12 cellular contexts compared by ENCODE assay signal in genomic region chr19:55253264-55253663, GRCh38. TPM values are rescaled to one million over a fixed set of nuclear protein-coding genes. Genes with fewer than 3 reads are reported as not detected.
DNase-seq lines count a peak whose midpoint lies in the region; ATAC-seq, FAIRE-seq and TF ChIP-seq lines count a peak whose summit lies in the region.
"Had no signal": no experiment of that assay in that cellular context is flagged by ENCODE, and none has a peak within 500 bp of the region (broad histone marks: within the 10 kb centered on the region; RNA-seq: fewer than 3 reads in every experiment).

No MANE protein-coding gene starts in this region.

- H4K20me1 ChIP-seq in Karpas-422 (ENCODE audit: insufficient read depth, low read depth, low read length) (peaks cover 59% of the 10 kb centered on the region), GM12878 (ENCODE audit: control insufficient read depth, insufficient read depth) (peaks cover 11% of the 10 kb centered on the region)

- H3K9me3 ChIP-seq in Karpas-422 (ENCODE audit: low read length) (no peaks in the 10 kb centered on the region), GM12878 (replicated peaks; ENCODE audit: control insufficient read depth, insufficient read depth, low read length) (no peaks in the 10 kb centered on the region), spleen (no peaks in the 10 kb centered on the region), right lobe of liver (no peaks in the 10 kb centered on the region)
- H3K9me3 ChIP-seq: gastroesophageal sphincter, psoas muscle had no signal

- POLR2A ChIA-PET in GM12878 (lab: Charles Lee), result interaction anchor here (1.0 to 5.7 kb wide), 6 partner anchors 25 to 377 kb away, joined by 4 to 86 read pairs (median 17); partner anchors contain the start of genes HSPBP1, KMT5C, TMEM238 and UBE2S

- CTCF ChIA-PET in GM12878 (lab: Yijun Ruan, JAX), result interaction anchor here (1.3 to 4.4 kb wide), 3 partner anchors 27 to 49 kb away, joined by 5 to 25 read pairs (median 5); partner anchors contain the start of gene HSPBP1

- ATAC-seq in GM12878 (no peak), left lobe of liver (no peak), right lobe of liver (no peak)
- ATAC-seq: gastroesophageal sphincter, PC-3, psoas muscle had no signal

- RAD21 ChIA-PET in GM12878 (lab: Charles Lee; ENCODE audit: unreplicated experiment), result interaction anchor here (1.0 to 6.0 kb wide), 7 partner anchors 23 to 251 kb away, joined by 3 to 46 read pairs (median 10); partner anchors contain the start of genes KMT5C and TMEM238

- TF ChIP-seq POLR2A in GM12878 (IDR thresholded peaks at IDR 0.05; ENCODE audit: low read depth, low read length), result no peak
- no peak for TF ChIP-seq POLR2A in spleen (IDR thresholded peaks at IDR 0.05)
- no peak for TF ChIP-seq POLR2A in right lobe of liver (IDR thresholded peaks at IDR 0.05)

- peaks cover 10% of the 10 kb centered on the region for H3K36me3 ChIP-seq in GM06990 (ENCODE audit: control insufficient read depth, insufficient read depth, low read length)
- peaks cover 27% of the 10 kb centered on the region for H3K36me3 ChIP-seq in Karpas-422 (ENCODE audit: insufficient read depth, low read length)
- H3K36me3 ChIP-seq in GM12878 (ENCODE audit: control insufficient read depth in 2 of 2, insufficient read depth in 2 of 2, low read length in 1 of 2), result peaks cover 7 to 12% of the 10 kb centered on the region in 2 experiments; a peak in 3 of 4 replicates
- peaks cover 0 to 22% (median 0%) of the 10 kb centered on the region in 6 donors for H3K36me3 ChIP-seq in spleen
- no peaks in the 10 kb centered on the region for H3K36me3 ChIP-seq in right lobe of liver

- intact Hi-C loops in GM12878 (cut with micrococcal nuclease; ENCODE audit: unreplicated experiment) (loop anchor here (10.0 kb wide), 1 partner anchor 132 kb away; the partner anchor contains the start of genes RPL28 and TMEM238), spleen (cut with DNase I; ENCODE audit: low total_unique reads) (loop anchor here (10.0 kb wide), 1 partner anchor 68 kb away; the partner anchor contains the start of gene SYT5), right lobe of liver (cut with DNase I) (loop anchor here in 1 of 2 donors (10.0 kb wide), 1 partner anchor 58 kb away; no protein-coding TSS in a partner anchor)

- H3K4me3 ChIP-seq in GM06990 (replicated peaks; ENCODE audit: low read depth, low read length), result peak overlapping the region; percentile 86
- peak overlapping the region; percentile 84 for H3K4me3 ChIP-seq in Karpas-422 (ENCODE audit: low read length)
- peak overlapping the region; percentile 100 for H3K4me3 ChIP-seq in GM12878
- peak overlapping the region in 7 of 8 donors; percentile 43 to 96 (median 91) for H3K4me3 ChIP-seq in spleen
- no peak overlapping the region for H3K4me3 ChIP-seq in right lobe of liver
- H3K4me3 ChIP-seq: lung, psoas muscle had no signal

- TF ChIP-seq RAD21 in GM12878 (IDR thresholded peaks at IDR 0.05; ENCODE audit: insufficient read depth, low read depth, low read length), result no peak

- H2AFZ ChIP-seq in Karpas-422 (ENCODE audit: low read length) (no peak overlapping the region), GM12878 (ENCODE audit: control insufficient read depth, low read depth, low read length) (no peak overlapping the region)

- H3K9ac ChIP-seq in Karpas-422 (ENCODE audit: low read length) (peak overlapping the region; percentile 96), GM12878 (ENCODE audit: control insufficient read depth, insufficient read depth, low read length) (peak overlapping the region; percentile 93)

- no TSS peak for BruUV-seq in GM12878 (replicated peaks; lab: Mats Ljungman, UMichigan)

- H3K27ac ChIP-seq in Karpas-422 (ENCODE audit: low read length) (peak overlapping the region; percentile 98), GM12878 (ENCODE audit: control insufficient read depth, insufficient read depth) (peak overlapping the region; percentile 91), spleen (peak overlapping the region; percentile 84 to 98 (median 96)), right lobe of liver (no peak overlapping the region)
- H3K27ac ChIP-seq: gastroesophageal sphincter, psoas muscle had no signal

- H3K9me2 ChIP-seq in Karpas-422 (replicated peaks; ENCODE audit: insufficient read depth, low read length), result no peaks in the 10 kb centered on the region

- SMC1A ChIA-PET in GM12878 (lab: Charles Lee; ENCODE audit: uncharacterized antibody, unreplicated experiment), result interaction anchor here (1.0 to 5.3 kb wide), 3 partner anchors 10 to 131 kb away, joined by 3 to 68 read pairs (median 3); partner anchors contain the start of genes HSPBP1 and TMEM238

- H3K4me2 ChIP-seq in Karpas-422 (ENCODE audit: low read depth, low read length, poor library complexity, severe bottlenecking) (peak overlapping the region; percentile 96), GM12878 (ENCODE audit: control insufficient read depth, insufficient read depth) (peak overlapping the region; percentile 96)

- H3K27me3 ChIP-seq in GM06990 (replicated peaks; ENCODE audit: control insufficient read depth, insufficient read depth, low read length), result no peaks in the 10 kb centered on the region
- no peaks in the 10 kb centered on the region for H3K27me3 ChIP-seq in Karpas-422 (ENCODE audit: low read length)
- no peaks in the 10 kb centered on the region for H3K27me3 ChIP-seq in GM12878 (replicated peaks in 1 of 2; ENCODE audit: control insufficient read depth in 2 of 2, insufficient read depth in 2 of 2, low read length in 1 of 2)
- H3K27me3 ChIP-seq in spleen (replicated peaks in 1 of 7), result no peaks in the 10 kb centered on the region
- H3K27me3 ChIP-seq in right lobe of liver, result no peaks in the 10 kb centered on the region
- H3K27me3 ChIP-seq: gastroesophageal sphincter had no signal

- FAIRE-seq in GM12878 (lab: Jason Lieb, UNC), result no peak

- peaks cover 99% of the 10 kb centered on the region for H3K79me2 ChIP-seq in Karpas-422 (ENCODE audit: low read length)
- H3K79me2 ChIP-seq in GM12878 (ENCODE audit: control insufficient read depth, insufficient read depth, low read length), result peaks cover 96% of the 10 kb centered on the region

- DNase-seq in GM06990 (ENCODE audit: extremely low read depth, insufficient read length) (no peak), Karpas-422 (no peak), GM12878 (ENCODE audit: low read depth, low spot score) (no peak), spleen (peak; percentile 75), left lobe of liver (ENCODE audit: low spot score) (no peak), NCI-H2171 treated with DMSO at 0.1 percent for 48 hours (lab: John Stamatoyannopoulos, UW) (no peak), right lobe of liver (no peak)
- DNase-seq: NCI-H187 treated with DMSO at 0.1 percent for 48 hours, PC-3 had no signal

- peaks cover 60% of the 10 kb centered on the region for H3K4me1 ChIP-seq in Karpas-422 (ENCODE audit: low read length)
- peaks cover 29% of the 10 kb centered on the region for H3K4me1 ChIP-seq in GM12878 (ENCODE audit: control insufficient read depth, insufficient read depth, low read length)
- H3K4me1 ChIP-seq in spleen, result peaks cover 68 to 99% (median 96%) of the 10 kb centered on the region in 6 donors
- peaks cover 0 to 23% (median 10%) of the 10 kb centered on the region in 4 donors for H3K4me1 ChIP-seq in right lobe of liver

- WGBS in GM12878 (ENCODE audit: insufficient coverage, insufficient replicate concordance, low lambda C conversion rate, missing lambda C conversion rate), result 8% methylated on average over 10 of the region's 10 CpGs
- WGBS in spleen, 5 donors, result 39 to 52% (median 42%) methylated on average over 10 of the region's 10 CpGs
- WGBS in right lobe of liver (ENCODE audit: insufficient coverage, low coverage, low lambda C conversion rate, missing lambda C conversion rate), result 66% methylated on average over 6 of the region's 10 CpGs

- TF ChIP-seq CTCF in GM06990 (IDR thresholded peaks at IDR 0.05; ENCODE audit: insufficient read depth, low read length, poor library complexity, severe bottlenecking), result no peak
- no peak for TF ChIP-seq CTCF in GM12878 (IDR thresholded peaks at IDR 0.05 in 2 of 3, conservative IDR thresholded peaks at IDR 0.05 in 1 of 3; ENCODE audit: control insufficient read depth in 2 of 3, extremely low read depth in 1 of 3, insufficient read depth in 1 of 3, low read depth in 3 of 3, low read length in 3 of 3)
- no peak for TF ChIP-seq CTCF in spleen (IDR thresholded peaks at IDR 0.05 in 8 of 11, conservative IDR thresholded peaks at IDR 0.05 in 3 of 11)
- TF ChIP-seq CTCF in right lobe of liver (IDR thresholded peaks at IDR 0.05), result no peak

- TF ChIP-seq EP300 in GM12878 (IDR thresholded peaks at IDR 0.05; ENCODE audit: borderline replicate concordance in 1 of 2, control insufficient read depth in 1 of 2, low read depth in 2 of 2, low read length in 2 of 2), result no peak

- in situ Hi-C loops in GM12878 (cut with MboI), result no loop called here

RNA-seq across cellular contexts. Expression of gene PPP6R1, which starts 5.6 kb away (rescaled TPM):
- total RNA-seq in Karpas-422 (2014; rRNA removed; shearing (Covaris generic); ENCODE audit: low replicate concordance), result 134 and 231 TPM in 2 replicates
- total RNA-seq in GM12878 (2013; cell fraction: nucleolus; rRNA removed), result 99.3 and 130 TPM in 2 replicates
- total RNA-seq in GM12878 (2014; rRNA removed) (73.8 and 83.4 TPM in 2 replicates), GM12878 (2014; rRNA removed; fragmentation: Illumina TruSeq; extraction: Trizol) (47.4 and 50.0 TPM in 2 replicates), GM12878 (2021) (160 and 173 TPM in 2 replicates), spleen (100 to 1,000 TPM; 113 to 150 (median 133) TPM), left lobe of liver (30.3 TPM), right lobe of liver (10 to 100 TPM; 26.4 to 39.6 (median 30.2) TPM)
- polyA plus RNA-seq in GM12878 (2011; ENCODE audit: low read depth), result 35.7 TPM
- polyA plus RNA-seq in GM12878 (2011; rRNA removed) (37.2 and 73.6 TPM in 2 replicates), GM12878 (2014; fragmentation: Illumina TruSeq; extraction: Trizol) (16.9 and 43.7 TPM in 2 replicates), GM12878 (2014; fragmentation: Nextera tagmentation; extraction: Ambion mirVana) (1 to 10 TPM in 1 of 2 experiments, under 1 TPM in 1; 0.80 to 2.5 TPM), GM12878 (2014; rRNA removed) (108 and 126 TPM in 2 replicates), GM12878 (2016; fragmentation: Nextera tagmentation; extraction: Ambion mirVana) (10 to 100 TPM; 60.8 to 66.7 TPM), spleen (10 to 100 TPM; 49.2 to 90.5 (median 65.1) TPM)
- polyA plus RNA-seq in GM12878 (2011; cell fraction: cytosol; rRNA removed), result 92.0 and 109 TPM in 2 replicates
- polyA plus RNA-seq in GM12878 (2011; cell fraction: nucleus; rRNA removed), result 124 and 172 TPM in 2 replicates
- polyA plus RNA-seq in GM12878 (2012), result 71.5 and 76.1 TPM in 2 replicates
- 109 and 168 TPM in 2 replicates for polyA minus RNA-seq in GM12878 (2011; rRNA and poly(A)+ RNA removed)
- polyA minus RNA-seq in GM12878 (2011; cell fraction: cytosol; rRNA and poly(A)+ RNA removed), result 62.1 and 83.7 TPM in 2 replicates
- 48.7 and 69.7 TPM in 2 replicates for polyA minus RNA-seq in GM12878 (2011; cell fraction: nucleus; rRNA and poly(A)+ RNA removed)

RNA-seq across cellular contexts. Expression of gene TMEM86B, which starts 24.7 kb away (rescaled TPM):
- 7.8 and 9.5 TPM in 2 replicates for total RNA-seq in Karpas-422 (2014; rRNA removed; shearing (Covaris generic); ENCODE audit: low replicate concordance)
- total RNA-seq in GM12878 (2013; cell fraction: nucleolus; rRNA removed), result 14.6 and 18.3 TPM in 2 replicates
- 3.4 and 3.8 TPM in 2 replicates for total RNA-seq in GM12878 (2014; rRNA removed)
- total RNA-seq in GM12878 (2014; rRNA removed; fragmentation: Illumina TruSeq; extraction: Trizol), result 1.1 and 1.6 TPM in 2 replicates
- 6.6 and 8.3 TPM in 2 replicates for total RNA-seq in GM12878 (2021)
- polyA plus RNA-seq in GM12878 (2011; ENCODE audit: low read depth), result 1.9 TPM
- polyA plus RNA-seq in GM12878 (2011; rRNA removed), result 0.49 and 1.5 TPM in 2 replicates
- 2.8 and 4.8 TPM in 2 replicates for polyA plus RNA-seq in GM12878 (2011; cell fraction: cytosol; rRNA removed)
- 25.0 and 32.6 TPM in 2 replicates for polyA plus RNA-seq in GM12878 (2011; cell fraction: nucleus; rRNA removed)
- polyA plus RNA-seq in GM12878 (2012), result 3.7 and 4.3 TPM in 2 replicates
- 0.70 and 1.8 TPM in 2 replicates for polyA plus RNA-seq in GM12878 (2014; fragmentation: Illumina TruSeq; extraction: Trizol)
- polyA plus RNA-seq in GM12878 (2014; fragmentation: Nextera tagmentation; extraction: Ambion mirVana), result 1 to 10 TPM in 1 of 2 experiments, under 1 TPM in 1; 0.26 to 1.2 TPM
- 9.1 and 10.6 TPM in 2 replicates for polyA plus RNA-seq in GM12878 (2014; rRNA removed)
- polyA plus RNA-seq in GM12878 (2016; fragmentation: Nextera tagmentation; extraction: Ambion mirVana), result 1 to 10 TPM; 1.7 to 1.9 TPM
- polyA minus RNA-seq in GM12878 (2011; rRNA and poly(A)+ RNA removed), result 1.4 and 4.0 TPM in 2 replicates
- not detected in 2 replicates for polyA minus RNA-seq in GM12878 (2011; cell fraction: cytosol; rRNA and poly(A)+ RNA removed)
- polyA minus RNA-seq in GM12878 (2011; cell fraction: nucleus; rRNA and poly(A)+ RNA removed), result 3.9 and 9.2 TPM in 2 replicates
- 10 to 100 TPM in 3 of 7 donors, 1 to 10 TPM in 4; 7.5 to 11.7 (median 9.6) TPM for total RNA-seq in spleen
- 10 to 100 TPM; 11.8 to 31.5 (median 28.2) TPM for polyA plus RNA-seq in spleen
- total RNA-seq in left lobe of liver, result 15.5 TPM
- 10 to 100 TPM in 5 of 6 experiments, 1 to 10 TPM in 1; 8.8 to 22.2 (median 14.0) TPM for total RNA-seq in right lobe of liver

RNA-seq across cellular contexts. Expression of gene HSPBP1, which starts 26.6 kb away (rescaled TPM):
- total RNA-seq in Karpas-422 (2014; rRNA removed; shearing (Covaris generic); ENCODE audit: low replicate concordance), result 35.0 and 62.5 TPM in 2 replicates
- 1.9 and 4.7 TPM in 2 replicates for total RNA-seq in GM12878 (2013; cell fraction: nucleolus; rRNA removed)
- 21.4 and 31.5 TPM in 2 replicates for total RNA-seq in GM12878 (2014; rRNA removed)
- 11.9 and 12.3 TPM in 2 replicates for total RNA-seq in GM12878 (2014; rRNA removed; fragmentation: Illumina TruSeq; extraction: Trizol)
- 35.5 and 35.9 TPM in 2 replicates for total RNA-seq in GM12878 (2021)
- 5.7 TPM for polyA plus RNA-seq in GM12878 (2011; ENCODE audit: low read depth)
- 6.3 and 18.3 TPM in 2 replicates for polyA plus RNA-seq in GM12878 (2011; rRNA removed)
- polyA plus RNA-seq in GM12878 (2011; cell fraction: cytosol; rRNA removed), result 30.5 and 53.0 TPM in 2 replicates
- 26.1 and 41.3 TPM in 2 replicates for polyA plus RNA-seq in GM12878 (2011; cell fraction: nucleus; rRNA removed)
- 12.6 and 15.9 TPM in 2 replicates for polyA plus RNA-seq in GM12878 (2012)
- 1.2 and 7.2 TPM in 2 replicates for polyA plus RNA-seq in GM12878 (2014; fragmentation: Illumina TruSeq; extraction: Trizol)
- 1 to 10 TPM in 1 of 2 experiments, under 1 TPM in 1; 0.18 to 1.3 TPM for polyA plus RNA-seq in GM12878 (2014; fragmentation: Nextera tagmentation; extraction: Ambion mirVana)
- 27.7 and 39.0 TPM in 2 replicates for polyA plus RNA-seq in GM12878 (2014; rRNA removed)
- polyA plus RNA-seq in GM12878 (2016; fragmentation: Nextera tagmentation; extraction: Ambion mirVana), result 10 to 100 TPM; 77.0 to 83.3 TPM
- 8.8 and 15.3 TPM in 2 replicates for polyA minus RNA-seq in GM12878 (2011; rRNA and poly(A)+ RNA removed)
- polyA minus RNA-seq in GM12878 (2011; cell fraction: cytosol; rRNA and poly(A)+ RNA removed), result 16.3 and 19.3 TPM in 2 replicates
- polyA minus RNA-seq in GM12878 (2011; cell fraction: nucleus; rRNA and poly(A)+ RNA removed), result 2.8 and 8.1 TPM in 2 replicates
- 10 to 100 TPM; 14.2 to 26.8 (median 17.6) TPM for total RNA-seq in spleen
- 10 to 100 TPM; 14.2 to 27.0 (median 26.4) TPM for polyA plus RNA-seq in spleen
- total RNA-seq in left lobe of liver, result 15.7 TPM
- 10 to 100 TPM; 11.3 to 28.3 (median 15.6) TPM for total RNA-seq in right lobe of liver

RNA-seq across cellular contexts. Expression of gene BRSK1, which starts 30.5 kb away (rescaled TPM):
- 15.5 and 31.0 TPM in 2 replicates for total RNA-seq in Karpas-422 (2014; rRNA removed; shearing (Covaris generic); ENCODE audit: low replicate concordance)
- 2.4 TPM in 1 of 2 replicates, not detected in the other for total RNA-seq in GM12878 (2013; cell fraction: nucleolus; rRNA removed)
- total RNA-seq in GM12878 (2014; rRNA removed) (0.23 TPM in 1 of 2 replicates, not detected in the other), GM12878 (2014; rRNA removed; fragmentation: Illumina TruSeq; extraction: Trizol) (not detected in 2 replicates), GM12878 (2021) (0.33 and 0.53 TPM in 2 replicates), spleen (1 to 10 TPM in 5 of 7 donors, under 1 TPM in 2; 0.79 to 2.9 (median 1.7) TPM), left lobe of liver (0.55 TPM), right lobe of liver (under 1 TPM in 3 of 6 experiments, not detected in 3; 0.20 to 0.29 (median 0.24) TPM)
- not detected for polyA plus RNA-seq in GM12878 (2011; ENCODE audit: low read depth)
- polyA plus RNA-seq in GM12878 (2011; rRNA removed) (0.43 and 0.76 TPM in 2 replicates), GM12878 (2014; fragmentation: Illumina TruSeq; extraction: Trizol) (0.03 TPM in 1 of 2 replicates, not detected in the other), GM12878 (2014; fragmentation: Nextera tagmentation; extraction: Ambion mirVana) (not detected), GM12878 (2014; rRNA removed) (0.26 TPM in 1 of 2 replicates, not detected in the other), GM12878 (2016; fragmentation: Nextera tagmentation; extraction: Ambion mirVana) (under 1 TPM in 1 of 2 experiments, not detected in 1; 0.25 TPM), spleen (1 to 10 TPM in 2 of 3 donors, under 1 TPM in 1; 0.70 to 1.5 (median 1.0) TPM)
- polyA plus RNA-seq in GM12878 (2011; cell fraction: cytosol; rRNA removed), result 0.67 and 0.70 TPM in 2 replicates
- 6.2 and 6.7 TPM in 2 replicates for polyA plus RNA-seq in GM12878 (2011; cell fraction: nucleus; rRNA removed)
- 0.67 and 0.88 TPM in 2 replicates for polyA plus RNA-seq in GM12878 (2012)
- 0.37 and 0.62 TPM in 2 replicates for polyA minus RNA-seq in GM12878 (2011; rRNA and poly(A)+ RNA removed)
- polyA minus RNA-seq in GM12878 (2011; cell fraction: cytosol; rRNA and poly(A)+ RNA removed), result not detected in 2 replicates
- 1.6 and 1.9 TPM in 2 replicates for polyA minus RNA-seq in GM12878 (2011; cell fraction: nucleus; rRNA and poly(A)+ RNA removed)

RNA-seq across cellular contexts. Expression of gene PTPRH, which starts 44.0 kb away (rescaled TPM):
- 1.4 TPM in 1 of 2 replicates, not detected in the other for total RNA-seq in Karpas-422 (2014; rRNA removed; shearing (Covaris generic); ENCODE audit: low replicate concordance)
- not detected in 2 replicates for total RNA-seq in GM12878 (2013; cell fraction: nucleolus; rRNA removed)
- total RNA-seq in GM12878 (2014; rRNA removed) (not detected in 2 replicates), GM12878 (2014; rRNA removed; fragmentation: Illumina TruSeq; extraction: Trizol) (not detected in 2 replicates), GM12878 (2021) (0.08 and 0.13 TPM in 2 replicates), spleen (10 to 100 TPM; 36.8 to 97.9 (median 53.8) TPM), left lobe of liver (6.3 TPM), right lobe of liver (10 to 100 TPM in 3 of 6 experiments, 1 to 10 TPM in 3; 4.2 to 25.9 (median 12.9) TPM)
- not detected for polyA plus RNA-seq in GM12878 (2011; ENCODE audit: low read depth)
- polyA plus RNA-seq in GM12878 (2011; rRNA removed) (not detected in 2 replicates), GM12878 (2014; fragmentation: Illumina TruSeq; extraction: Trizol) (not detected in 2 replicates), GM12878 (2014; fragmentation: Nextera tagmentation; extraction: Ambion mirVana) (not detected), GM12878 (2014; rRNA removed) (not detected in 2 replicates), GM12878 (2016; fragmentation: Nextera tagmentation; extraction: Ambion mirVana) (not detected), spleen (10 to 100 TPM in 2 of 3 donors, 1 to 10 TPM in 1; 6.5 to 31.7 (median 14.9) TPM)
- polyA plus RNA-seq in GM12878 (2011; cell fraction: cytosol; rRNA removed), result 0.01 TPM in 1 of 2 replicates, not detected in the other
- not detected in 2 replicates for polyA plus RNA-seq in GM12878 (2011; cell fraction: nucleus; rRNA removed)
- 0.13 TPM in 1 of 2 replicates, not detected in the other for polyA plus RNA-seq in GM12878 (2012)
- polyA minus RNA-seq in GM12878 (2011; rRNA and poly(A)+ RNA removed), result not detected in 2 replicates
- polyA minus RNA-seq in GM12878 (2011; cell fraction: cytosol; rRNA and poly(A)+ RNA removed), result 0.31 and 0.40 TPM in 2 replicates
- polyA minus RNA-seq in GM12878 (2011; cell fraction: nucleus; rRNA and poly(A)+ RNA removed), result not detected in 2 replicates

Comparison
In these comparisons a context has a peak if more than half of its experiments do, and no peak if none do; other contexts are left out.
1. H3K4me3 ChIP-seq: peak in GM06990 (single experiment), Karpas-422 (single experiment), GM12878 (single experiment) and spleen (7 of 8); none in right lobe of liver (0 of 3).
2. H3K27ac ChIP-seq: peak in Karpas-422 (single experiment), GM12878 (single experiment) and spleen (8 of 8); none in right lobe of liver (0 of 3).